ENCODE assay signal across 7 cellular contexts in genomic region chr20:49712918-49713778, GRCh38. TPM values are rescaled to one million over a fixed set of nuclear protein-coding genes. Genes with fewer than 3 reads are reported as not detected.
DNase-seq lines count a peak whose midpoint lies in the region; ATAC-seq and TF ChIP-seq lines count a peak whose summit lies in the region.

No MANE protein-coding gene starts in this region.

- H3K36me3 Mint-ChIP-seq in activated CD8-positive, alpha-beta T cell treated with anti-CD3 and anti-CD28 coated beads, Interleukin-2, amount 10 ng/mL, durations not matched to agents 7 days and 5 days (ENCODE audit: low read depth) = no peaks in the 10 kb centered on the region
- H3K36me3 Mint-ChIP-seq in nephron (ENCODE audit: low read depth) = peaks cover 3% of the 10 kb centered on the region

- H3K4me3 ChIP-seq in NB4 (ENCODE audit: low read depth, low read length) (peak overlapping the region; percentile 88), aorta (ENCODE audit: low read length in 2 of 2) (peak overlapping the region; percentile 85 to 91)

- H3K9me3 ChIP-seq in aorta (ENCODE audit: control insufficient read depth, low read length) = no peaks in the 10 kb centered on the region

- peaks cover 0 to 13% of the 10 kb centered on the region in 2 donors for H3K4me1 ChIP-seq in aorta (ENCODE audit: control insufficient read depth in 1 of 2, insufficient read depth in 2 of 2, low read length in 2 of 2)

- ATAC-seq in GM18498 (IDR thresholded peaks at IDR 0.05; ENCODE audit: unreplicated experiment) (peak; percentile 51), aorta (ENCODE audit: low FRiP score) (peak; percentile 70)
- ATAC-seq in activated CD8-positive, alpha-beta T cell treated with anti-CD3 and anti-CD28 coated beads, Interleukin-2, amount 10 ng/mL, durations not matched to agents 7 days and 5 days = peak; percentile 80

- H3K4me3 Mint-ChIP-seq in activated CD8-positive, alpha-beta T cell treated with anti-CD3 and anti-CD28 coated beads, Interleukin-2, amount 10 ng/mL, durations not matched to agents 7 days and 5 days = peak overlapping the region; percentile 81
- peak overlapping the region; percentile 93 to 99 (median 94) for H3K4me3 Mint-ChIP-seq in nephron

- DNase-seq in HEK293T (ENCODE audit: extremely low spot score) (peak; percentile 18), NB4 (ENCODE audit: low read depth) (peak; percentile 82), fibroblast of gingiva (ENCODE audit: low read depth) (peak; percentile 7), aorta (peak; percentile 61 to 84)
- DNase-seq in activated CD8-positive, alpha-beta T cell treated with anti-CD3 and anti-CD28 coated beads, Interleukin-2, amount 10 ng/mL, durations not matched to agents 7 days and 5 days = peak; percentile 35

- 0 to 1% methylated on average over 44 to 78 of the region's 78 CpGs for WGBS in aorta, 2 donors

- POLR2A ChIA-PET in HEK293T (lab: Yijun Ruan, JAX) = no interaction called here
- POLR2A ChIA-PET in activated CD8-positive, alpha-beta T cell treated with anti-CD3 and anti-CD28 coated beads, Interleukin-2, amount 10 ng/mL, durations not matched to agents 7 days and 5 days (lab: Charles Lee) = interaction anchor here (1.2 kb wide), 1 partner anchor 203 kb away, joined by 3 read pairs; no protein-coding TSS in a partner anchor

- CTCF ChIA-PET in HEK293T (lab: Yijun Ruan, JAX) = interaction anchor here (1.2 kb wide), 1 partner anchor 37 kb away, joined by 3 read pairs; no protein-coding TSS in a partner anchor
- CTCF ChIA-PET in activated CD8-positive, alpha-beta T cell treated with anti-CD3 and anti-CD28 coated beads, Interleukin-2, amount 10 ng/mL, durations not matched to agents 7 days and 5 days (lab: Charles Lee) = interaction anchor here (1.2 to 4.4 kb wide), 2 partner anchors 110 to 133 kb away, joined by 4 to 19 read pairs; no protein-coding TSS in a partner anchor

- no peaks in the 10 kb centered on the region for H3K27me3 ChIP-seq in aorta (ENCODE audit: control insufficient read depth in 1 of 2, insufficient read depth in 2 of 2, low read length in 1 of 2)

- H3K4me1 Mint-ChIP-seq in activated CD8-positive, alpha-beta T cell treated with anti-CD3 and anti-CD28 coated beads, Interleukin-2, amount 10 ng/mL, durations not matched to agents 7 days and 5 days (ENCODE audit: low read depth) = peaks cover 26% of the 10 kb centered on the region
- H3K4me1 Mint-ChIP-seq in nephron = peaks cover 34% of the 10 kb centered on the region

- H3K27ac Mint-ChIP-seq in activated CD8-positive, alpha-beta T cell treated with anti-CD3 and anti-CD28 coated beads, Interleukin-2, amount 10 ng/mL, durations not matched to agents 7 days and 5 days = peak overlapping the region; percentile 78
- peak overlapping the region; percentile 47 to 90 (median 86) for H3K27ac Mint-ChIP-seq in nephron

- H3K9me3 Mint-ChIP-seq in activated CD8-positive, alpha-beta T cell treated with anti-CD3 and anti-CD28 coated beads, Interleukin-2, amount 10 ng/mL, durations not matched to agents 7 days and 5 days (ENCODE audit: insufficient read depth) = no peaks in the 10 kb centered on the region
- no peaks in the 10 kb centered on the region for H3K9me3 Mint-ChIP-seq in nephron

- peak overlapping the region; percentile 20 to 50 for H3K27ac ChIP-seq in aorta (ENCODE audit: low read depth in 1 of 2, low read length in 2 of 2)

- no peaks in the 10 kb centered on the region for H3K27me3 Mint-ChIP-seq in activated CD8-positive, alpha-beta T cell treated with anti-CD3 and anti-CD28 coated beads, Interleukin-2, amount 10 ng/mL, durations not matched to agents 7 days and 5 days (ENCODE audit: low read depth)
- H3K27me3 Mint-ChIP-seq in nephron (ENCODE audit: low read depth) = peaks cover 3% of the 10 kb centered on the region

- H3K36me3 ChIP-seq in aorta (ENCODE audit: control insufficient read depth in 1 of 2, insufficient read depth in 2 of 2, low read length in 1 of 2) = no peaks in the 10 kb centered on the region

- TF ChIP-seq POLR2A in NB4 (IDR thresholded peaks at IDR 0.05; ENCODE audit: extremely low read depth, insufficient read length) = peak; percentile 18

- intact Hi-C loops in aorta (cut with DNase I) = loop anchor here in 1 of 2 donors (5.0 to 10.0 kb wide), 4 partner anchors 36 to 132 kb away; partner anchors contain the start of gene SLC9A8

- no peak for TF ChIP-seq CTCF in NB4 (IDR thresholded peaks at IDR 0.05; ENCODE audit: low read depth, low read length)
- TF ChIP-seq CTCF in nephron (IDR thresholded peaks at IDR 0.05; ENCODE audit: unreplicated experiment in 3 of 3) = no peak

TF ChIP-seq in HEK293T, 16 proteins besides CTCF, POLR2A, EP300 and RAD21:
- TF ChIP-seq CTBP1 (IDR thresholded peaks at IDR 0.05; ENCODE audit: borderline replicate concordance) = no peak
- TF ChIP-seq SP1 (IDR thresholded peaks at IDR 0.05) = no peak
- peak; percentile 52; the same call in 1 of the 2 replicates for TF ChIP-seq L3MBTL2 (conservative IDR thresholded peaks at IDR 0.05)

RNA-seq across cellular contexts. Expression of gene B4GALT5, which starts 0.5 kb away (rescaled TPM):
- 10 to 100 TPM; 13.3 to 13.4 TPM for total RNA-seq in activated CD8-positive, alpha-beta T cell treated with anti-CD3 and anti-CD28 coated beads, Interleukin-2, amount 10 ng/mL, durations not matched to agents 7 days and 5 days
- 10 to 100 TPM; 35.9 to 38.3 TPM for total RNA-seq in aorta
- polyA plus RNA-seq in aorta = 1 to 10 TPM; 8.3 to 8.8 TPM

Comparison
In these comparisons a context has a peak if more than half of its experiments do, and no peak if none do; other contexts are left out.
1. Peak in every context shown above with its lines: DNase-seq, ATAC-seq, H3K4me3 ChIP-seq and H3K27ac ChIP-seq.
2. DNase-seq: peak in every context shown above with its lines; median percentile 82 in NB4; 72 in aorta; 35 in activated CD8-positive, alpha-beta T cell treated with anti-CD3 and anti-CD28 coated beads, Interleukin-2, amount 10 ng/mL, durations not matched to agents 7 days and 5 days; 18 in HEK293T; 7 in fibroblast of gingiva.